9 cellular contexts compared by ENCODE assay signal in genomic region chr12:112096667-112097066, GRCh38. TPM values are rescaled to one million over a fixed set of nuclear protein-coding genes. Genes with fewer than 3 reads are reported as not detected.
A peak's percentile ranks its signal among the peaks of the same experiment; 100 is the strongest.
DNase-seq lines count a peak whose midpoint lies in the region; ATAC-seq and TF ChIP-seq lines count a peak whose summit lies in the region.
"Had no signal": no experiment of that assay in that cellular context is flagged by ENCODE, and none has a peak within 500 bp of the region (broad histone marks: within the 10 kb centered on the region; RNA-seq: fewer than 3 reads in every experiment).

No MANE protein-coding gene starts in this region.

- H3K27ac Mint-ChIP-seq in dendritic cell treated with granulocyte-macrophage colony-stimulating factor and Interleukin-4, amounts not matched to agents 40 ng/mL and 50 ng/mL, for 4 days: peak overlapping the region; percentile 96

- H3K9me2 ChIP-seq in PC-3 (replicated peaks; ENCODE audit: low read length): no peaks in the 10 kb centered on the region

- CTCF ChIA-PET in PC-3 (lab: Charles Lee): interaction anchor here (0.6 to 1.5 kb wide), 3 partner anchors 15 to 240 kb away, joined by 3 to 4 read pairs (median 3); no protein-coding TSS in a partner anchor

- peaks cover 53% of the 10 kb centered on the region for H3K36me3 ChIP-seq in PC-3 (ENCODE audit: low read depth, low read length)
- peaks cover 28% of the 10 kb centered on the region for H3K36me3 ChIP-seq in skeletal muscle satellite cell (ENCODE audit: insufficient read depth, low read length)

- H3K27ac ChIP-seq in PC-3 (ENCODE audit: low read length): peak overlapping the region; percentile 76

- H3K9me3 ChIP-seq in PC-3 (ENCODE audit: low read length) (no peaks in the 10 kb centered on the region), skeletal muscle satellite cell (replicated peaks; ENCODE audit: low read length) (no peaks in the 10 kb centered on the region)

- H2AFZ ChIP-seq in PC-3 (ENCODE audit: low read length): no peak overlapping the region

- H3K4me1 Mint-ChIP-seq in dendritic cell treated with granulocyte-macrophage colony-stimulating factor and Interleukin-4, amounts not matched to agents 40 ng/mL and 50 ng/mL, for 4 days (ENCODE audit: low read depth): peaks cover 42% of the 10 kb centered on the region

- H3K4me3 Mint-ChIP-seq in dendritic cell treated with granulocyte-macrophage colony-stimulating factor and Interleukin-4, amounts not matched to agents 40 ng/mL and 50 ng/mL, for 4 days: peak overlapping the region; percentile 37

- DNase-seq in activated CD4-positive, CD25-positive, alpha-beta regulatory T cell (lab: John Stamatoyannopoulos, UW): no peak
- DNase-seq in PC-3: peak; percentile 100
- no peak for DNase-seq in left lobe of liver (ENCODE audit: low spot score)
- DNase-seq in HuH-7.5 (ENCODE audit: low spot score): no peak
- DNase-seq: head of caudate nucleus had no signal

- H3K4me3 ChIP-seq in PC-3 (ENCODE audit: low read length): no peak overlapping the region; the same call in 1 of the 2 replicates
- H3K4me3 ChIP-seq in skeletal muscle satellite cell (ENCODE audit: low read length): no peak overlapping the region

- no TSS peak for BruUV-seq in PC-3 (replicated peaks; lab: Mats Ljungman, UMichigan)

- H3K9ac ChIP-seq in PC-3 (ENCODE audit: low read length): no peak overlapping the region
- H3K9ac ChIP-seq in skeletal muscle satellite cell (ENCODE audit: low read depth, low read length): no peak overlapping the region

- peaks cover 54% of the 10 kb centered on the region for H4K20me1 ChIP-seq in PC-3 (ENCODE audit: low read length)

- POLR2A ChIA-PET in PC-3 (lab: Charles Lee; ENCODE audit: unreplicated experiment): interaction anchor here (0.6 kb wide), 2 partner anchors 73 to 475 kb away, joined by 6 to 16 read pairs; no protein-coding TSS in a partner anchor

- H3K27me3 Mint-ChIP-seq in dendritic cell treated with granulocyte-macrophage colony-stimulating factor and Interleukin-4, amounts not matched to agents 40 ng/mL and 50 ng/mL, for 4 days: no peaks in the 10 kb centered on the region

- peak overlapping the region; percentile 55 for H3K4me2 ChIP-seq in PC-3 (ENCODE audit: low read length)
- H3K4me2 ChIP-seq in skeletal muscle satellite cell (ENCODE audit: low read length): peak overlapping the region; percentile 54

- no peak for TF ChIP-seq CTCF in PC-3 (conservative IDR thresholded peaks at IDR 0.05; ENCODE audit: low read depth, low read length)

- H3F3A ChIP-seq in PC-3 (ENCODE audit: low read length, unreplicated experiment): peaks cover 9% of the 10 kb centered on the region

- ATAC-seq in activated CD4-positive, CD25-positive, alpha-beta regulatory T cell treated with anti-CD3 and anti-CD28 coated beads, Interleukin-2, amount 50 U/mL, for 24 hours: peak; percentile 98
- ATAC-seq in PC-3 (peak; percentile 87), left lobe of liver (no peak), HG03442 (IDR thresholded peaks at IDR 0.05; ENCODE audit: unreplicated experiment) (no peak)

- no peaks in the 10 kb centered on the region for H3K9me3 Mint-ChIP-seq in dendritic cell treated with granulocyte-macrophage colony-stimulating factor and Interleukin-4, amounts not matched to agents 40 ng/mL and 50 ng/mL, for 4 days

- H3K4me1 ChIP-seq in PC-3 (ENCODE audit: insufficient read depth, low read length): peaks cover 31% of the 10 kb centered on the region
- peaks cover 23% of the 10 kb centered on the region for H3K4me1 ChIP-seq in skeletal muscle satellite cell (ENCODE audit: control insufficient read depth, insufficient read depth, low read length)

- intact Hi-C loops in PC-3 (cut with micrococcal nuclease): loop anchor here (1.0 kb wide), 1 partner anchor 29 kb away; the partner anchor contains the start of gene TRAFD1
- intact Hi-C loops in dendritic cell treated with granulocyte-macrophage colony-stimulating factor and Interleukin-4, amounts not matched to agents 40 ng/mL and 50 ng/mL, for 4 days (cut with micrococcal nuclease): loop anchor here (5.0 kb wide), 1 partner anchor 36 kb away; no protein-coding TSS in a partner anchor

- peaks cover 72% of the 10 kb centered on the region for H3K36me3 Mint-ChIP-seq in dendritic cell treated with granulocyte-macrophage colony-stimulating factor and Interleukin-4, amounts not matched to agents 40 ng/mL and 50 ng/mL, for 4 days (ENCODE audit: low read depth)

- H3K79me2 ChIP-seq in PC-3 (ENCODE audit: low read length): peaks cover 96% of the 10 kb centered on the region

- H3K27me3 ChIP-seq in PC-3 (ENCODE audit: low read length) (no peaks in the 10 kb centered on the region), skeletal muscle satellite cell (ENCODE audit: control insufficient read depth, insufficient read depth, low read length) (no peaks in the 10 kb centered on the region)

RNA-seq across cellular contexts. Expression of gene NAA25, which starts 11.9 kb away (rescaled TPM):
- total RNA-seq in PC-3 (2014; rRNA removed) (33.3 and 36.6 TPM in 2 replicates), left lobe of liver (7.6 TPM)
- total RNA-seq in skeletal muscle satellite cell (2012; rRNA removed): 27.5 and 30.2 TPM in 2 replicates

RNA-seq across cellular contexts. Expression of gene TRAFD1, which starts 28.7 kb away (rescaled TPM):
- 33.9 and 34.1 TPM in 2 replicates for total RNA-seq in PC-3 (2014; rRNA removed)
- 24.5 and 28.6 TPM in 2 replicates for total RNA-seq in skeletal muscle satellite cell (2012; rRNA removed)
- total RNA-seq in left lobe of liver: 9.8 TPM

Comparison
In these comparisons a context has a peak if more than half of its experiments do, and no peak if none do; other contexts are left out.
1. ATAC-seq: peak in activated CD4-positive, CD25-positive, alpha-beta regulatory T cell treated with anti-CD3 and anti-CD28 coated beads, Interleukin-2, amount 50 U/mL, for 24 hours (2 of 2) and PC-3 (single experiment); none in left lobe of liver (single experiment) and HG03442 (single experiment).